In genomic region chr18:58868440-58868839, GRCh38 we compare ENCODE assay signal across 33 cellular contexts. TPM values are rescaled to one million over a fixed set of nuclear protein-coding genes. Genes with fewer than 3 reads are reported as not detected.
A peak's percentile ranks its signal among the peaks of the same experiment; 100 is the strongest.
DNase-seq lines count a peak whose midpoint lies in the region; ATAC-seq, FAIRE-seq and TF ChIP-seq lines count a peak whose summit lies in the region.
"Had no signal": no experiment of that assay in that cellular context is flagged by ENCODE, and none has a peak within 500 bp of the region (broad histone marks: within the 10 kb centered on the region; RNA-seq: fewer than 3 reads in every experiment).

No MANE protein-coding gene starts in this region.

- peak overlapping the region; percentile 17 to 85 (median 70) for H3K27ac Mint-ChIP-seq in nephron
- no peak overlapping the region for H3K27ac Mint-ChIP-seq in activated CD8-positive, alpha-beta T cell treated with anti-CD3 and anti-CD28 coated beads for 36 hours
- H3K27ac Mint-ChIP-seq: activated CD8-positive, alpha-beta T cell treated with anti-CD3 and anti-CD28 coated beads, Interleukin-2, amount 10 ng/mL, durations not matched to agents 7 days and 5 days; activated T-helper 17 cell treated with anti-CD3 and anti-CD28 coated beads, Interleukin-2, amount 50 U/mL, for 72 hours; CD4-positive, alpha-beta T cell; natural killer cell treated with Interleukin-12 subunit alpha and Interleukin-12 subunit beta and Interleukin-15 and Interleukin-18, amount 100 ng/mL, for 72 hours had no signal

- peak overlapping the region in 2 of 3 experiments; percentile 48 to 49 for H3K4me3 Mint-ChIP-seq in nephron
- H3K4me3 Mint-ChIP-seq in activated CD8-positive, alpha-beta T cell treated with anti-CD3 and anti-CD28 coated beads for 36 hours: no peak overlapping the region
- H3K4me3 Mint-ChIP-seq: activated CD8-positive, alpha-beta T cell treated with anti-CD3 and anti-CD28 coated beads, Interleukin-2, amount 10 ng/mL, durations not matched to agents 7 days and 5 days; activated naive CD4-positive, alpha-beta T cell treated with anti-CD3 and anti-CD28 coated beads, Interleukin-2, amount 50 U/mL, for 24 hours; activated T-helper 17 cell treated with anti-CD3 and anti-CD28 coated beads, Interleukin-2, amount 50 U/mL, for 72 hours; CD4-positive, alpha-beta T cell; natural killer cell treated with Interleukin-12 subunit alpha and Interleukin-12 subunit beta and Interleukin-15 and Interleukin-18, amount 100 ng/mL, for 72 hours had no signal

- in situ Hi-C loops in IMR-90 (cut with MboI; ENCODE audit: low sequenced_read_pairs): no loop called here

- peaks cover 68% of the 10 kb centered on the region for H3K4me1 Mint-ChIP-seq in nephron
- peaks cover 4% of the 10 kb centered on the region for H3K4me1 Mint-ChIP-seq in activated CD8-positive, alpha-beta T cell treated with anti-CD3 and anti-CD28 coated beads for 36 hours (ENCODE audit: low read depth)
- H3K4me1 Mint-ChIP-seq: activated T-helper 17 cell treated with anti-CD3 and anti-CD28 coated beads, Interleukin-2, amount 50 U/mL, for 72 hours had no signal

- peaks cover 5% of the 10 kb centered on the region; the same call in 1 of the 2 replicates for H3K23me2 ChIP-seq in H1 (ENCODE audit: low read depth, low read length)

- H3K9me1 ChIP-seq in IMR-90 (ENCODE audit: insufficient read depth, low read length): peaks cover 27% of the 10 kb centered on the region

- H2AFZ ChIP-seq in IMR-90 (replicated peaks; ENCODE audit: low read length, poor library complexity): no peak overlapping the region
- H2AFZ ChIP-seq in H1 (ENCODE audit: low read length): no peak overlapping the region
- H2AFZ ChIP-seq: parathyroid adenoma, PC-9 had no signal

- no peak overlapping the region for H3K9ac ChIP-seq in IMR-90 (ENCODE audit: low read depth, low read length)
- no peak overlapping the region for H3K9ac ChIP-seq in H1 (replicated peaks in 1 of 4; ENCODE audit: extremely low read depth in 1 of 4, low read depth in 3 of 4, low read length in 3 of 4)
- no peak overlapping the region for H3K9ac ChIP-seq in skeletal muscle tissue (ENCODE audit: low read depth in 1 of 3, low read length in 3 of 3)
- H3K9ac ChIP-seq: parathyroid adenoma had no signal

- H3K18ac ChIP-seq in IMR-90 (ENCODE audit: low read depth, low read length) (no peak overlapping the region), H1 (ENCODE audit: extremely low read depth, low read length) (peak overlapping the region; percentile 63; the same call in 1 of the 2 replicates)

- H3K36me3 ChIP-seq in IMR-90 (ENCODE audit: control insufficient read depth, insufficient read depth, low read length) (peaks cover 24% of the 10 kb centered on the region), H1 (ENCODE audit: control insufficient read depth in 2 of 4, insufficient read depth in 4 of 4, low read length in 3 of 4) (peaks cover 30 to 81% (median 56%) of the 10 kb centered on the region in 4 experiments), skeletal muscle tissue (ENCODE audit: control insufficient read depth in 3 of 3, insufficient read depth in 3 of 3, low read length in 3 of 3) (peaks cover 22 to 33% (median 26%) of the 10 kb centered on the region in 3 donors)

- DNase-seq in IMR-90 (no peak), H1 (ENCODE audit: low read depth in 1 of 2, low spot score in 2 of 2) (no peak), left lobe of liver (ENCODE audit: low spot score) (no peak), left colon (no peak)
- no peak for DNase-seq in activated CD8-positive, alpha-beta T cell treated with anti-CD3 and anti-CD28 coated beads for 36 hours
- DNase-seq: activated CD4-positive, alpha-beta T cell treated with anti-CD3 and anti-CD28 coated beads for 1 hour; activated CD8-positive, alpha-beta T cell treated with anti-CD3 and anti-CD28 coated beads, Interleukin-2, amount 10 ng/mL, durations not matched to agents 7 days and 5 days; amygdala; CD4-positive, alpha-beta T cell; DND-41; effector CD8-positive, alpha-beta T cell; GF-D8; KBM-7; kidney glomerular epithelial cell; lower lobe of right lung; NCI-H1105; NCI-H2081; NCI-H226; NCI-H69; PC-9; right cardiac atrium; T-helper 2 cell had no signal

- H4K5ac ChIP-seq in IMR-90 (ENCODE audit: low read depth, low read length) (no peak overlapping the region), H1 (ENCODE audit: insufficient read length, low read depth, low read length) (peak overlapping the region; percentile 38)

- dilution Hi-C loops in IMR-90 (cut with HindIII; ENCODE audit: low sequenced_read_pairs, unreplicated experiment): no loop called here

- H4K20me1 ChIP-seq in IMR-90 (ENCODE audit: insufficient read depth, low read length): no peaks in the 10 kb centered on the region
- H4K20me1 ChIP-seq in H1 (replicated peaks in 1 of 2; ENCODE audit: control insufficient read depth in 1 of 2, insufficient read depth in 2 of 2, low read length in 2 of 2): peaks cover 5 to 15% of the 10 kb centered on the region in 2 experiments

- no TSS peak for BruUV-seq in IMR-90 (replicated peaks; lab: Mats Ljungman, UMichigan)

- 100% methylated on average over 2 of the region's 6 CpGs; no CpG with 5 or more reads in 1 of the 2 experiments for WGBS in IMR-90 (ENCODE audit: extremely low coverage in 2 of 2, insufficient read length in 1 of 2), 2 experiments
- 94% methylated on average over 6 of the region's 6 CpGs; no CpG with 5 or more reads in 1 of the 2 experiments for WGBS in H1 (ENCODE audit: extremely low coverage in 1 of 2, insufficient coverage in 1 of 2, insufficient read length in 1 of 2, insufficient replicate concordance in 2 of 2, low coverage in 1 of 2, low lambda C conversion rate in 2 of 2, missing lambda C conversion rate in 1 of 2), 2 experiments

- no peak for TF ChIP-seq EP300 in H1 (IDR thresholded peaks at IDR 0.05; ENCODE audit: borderline replicate concordance in 1 of 2, low read depth in 2 of 2, low read length in 2 of 2)

- intact Hi-C loops in IMR-90 (cut with micrococcal nuclease): loop anchor here (5.0 kb wide), 1 partner anchor 199 kb away; no protein-coding TSS in a partner anchor
- intact Hi-C loops in activated CD8-positive, alpha-beta T cell treated with anti-CD3 and anti-CD28 coated beads for 36 hours (cut with micrococcal nuclease): no loop called here
- intact Hi-C loops in left colon (cut with DNase I, micrococcal nuclease): no loop called here

- peaks cover 63 to 86% of the 10 kb centered on the region in 2 experiments for H3K79me1 ChIP-seq in IMR-90 (ENCODE audit: low read depth in 1 of 2, low read length in 2 of 2)
- H3K79me1 ChIP-seq in H1 (ENCODE audit: low read depth, low read length): peaks cover 8% of the 10 kb centered on the region; the same call in 1 of the 2 replicates

- H3K23ac ChIP-seq in IMR-90 (ENCODE audit: low read depth, low read length): peak overlapping the region; percentile 17; the same call in 1 of the 2 replicates
- no peak overlapping the region for H3K23ac ChIP-seq in H1 (ENCODE audit: insufficient read length)

- H2AK5ac ChIP-seq in IMR-90 (ENCODE audit: low read depth, low read length): no peak overlapping the region
- 0 out of 2 replicates have a peak overlapping the region, but pooled peaks have one; percentile 84 for H2AK5ac ChIP-seq in H1 (ENCODE audit: low read depth, low read length)

- H3K56ac ChIP-seq in IMR-90 (ENCODE audit: extremely low read depth, insufficient read depth, low read length): no peak overlapping the region
- no peak overlapping the region for H3K56ac ChIP-seq in H1 (replicated peaks; ENCODE audit: insufficient read length, low read depth, low read length)

- TF ChIP-seq RAD21 in IMR-90 (IDR thresholded peaks at IDR 0.05; ENCODE audit: low read length): no peak
- TF ChIP-seq RAD21 in H1 (IDR thresholded peaks at IDR 0.05 in 1 of 2, conservative IDR thresholded peaks at IDR 0.05 in 1 of 2; ENCODE audit: low read depth in 2 of 2, low read length in 2 of 2): no peak

- no peak overlapping the region for H2BK120ac ChIP-seq in IMR-90 (ENCODE audit: low read depth, low read length)
- no peak overlapping the region for H2BK120ac ChIP-seq in H1 (replicated peaks; ENCODE audit: low read depth, low read length)

- no peak for TF ChIP-seq POLR2A in IMR-90 (IDR thresholded peaks at IDR 0.05; ENCODE audit: low read depth, low read length)
- TF ChIP-seq POLR2A in H1 (IDR thresholded peaks at IDR 0.05; ENCODE audit: control extremely low read depth in 1 of 2, low read depth in 2 of 2, low read length in 2 of 2): no peak

- no peak for FAIRE-seq in H1 (lab: Jason Lieb, UNC)
- FAIRE-seq: bronchial epithelial cell, colon had no signal

- H3K4ac ChIP-seq in IMR-90 (ENCODE audit: low read depth, low read length) (no peak overlapping the region), H1 (replicated peaks; ENCODE audit: insufficient read length, low read depth, low read length) (no peak overlapping the region)

- H2BK15ac ChIP-seq in IMR-90 (ENCODE audit: low read depth, low read length) (no peak overlapping the region; the same call in 2 of the 3 replicates), H1 (ENCODE audit: low read length) (no peak overlapping the region)

- H3K36me3 Mint-ChIP-seq in nephron (ENCODE audit: low read depth): peaks cover 72% of the 10 kb centered on the region
- no peaks in the 10 kb centered on the region for H3K36me3 Mint-ChIP-seq in activated CD8-positive, alpha-beta T cell treated with anti-CD3 and anti-CD28 coated beads for 36 hours (ENCODE audit: low read depth)

- H3K4me3 ChIP-seq in IMR-90 (ENCODE audit: insufficient read depth, low read depth, low read length) (no peak overlapping the region), H1 (ENCODE audit: extremely low read depth in 1 of 4, insufficient read depth in 2 of 4, low read depth in 3 of 4, low read length in 4 of 4) (peak overlapping the region in 1 of 4 experiments; percentile 61; a peak in 1 of 8 replicates), skeletal muscle tissue (ENCODE audit: low read length in 3 of 3) (peak overlapping the region in 1 of 3 donors; percentile 29)
- H3K4me3 ChIP-seq: PC-9 had no signal

- ATAC-seq in IMR-90 (ENCODE audit: low read depth) (no peak), GM21717 (IDR thresholded peaks at IDR 0.05; ENCODE audit: unreplicated experiment) (no peak), left lobe of liver (no peak), left colon (no peak)
- no peak for ATAC-seq in activated CD8-positive, alpha-beta T cell treated with anti-CD3 and anti-CD28 coated beads for 36 hours
- ATAC-seq: activated CD8-positive, alpha-beta T cell treated with anti-CD3 and anti-CD28 coated beads, Interleukin-2, amount 10 ng/mL, durations not matched to agents 7 days and 5 days; activated T-helper 17 cell treated with anti-CD3 and anti-CD28 coated beads, Interleukin-2, amount 50 U/mL, for 72 hours; lower lobe of right lung; natural killer cell treated with Interleukin-12 subunit alpha and Interleukin-12 subunit beta and Interleukin-15 and Interleukin-18, amount 100 ng/mL, for 72 hours; right cardiac atrium; Right ventricle myocardium inferior had no signal

- H3K9me3 ChIP-seq in IMR-90 (ENCODE audit: control insufficient read depth, insufficient read depth, low read length): peaks cover 2% of the 10 kb centered on the region; the same call in 1 of the 2 replicates
- H3K9me3 ChIP-seq in H1 (ENCODE audit: insufficient read depth in 2 of 2, low read depth in 1 of 2, low read length in 1 of 2): peaks cover 3 to 5% of the 10 kb centered on the region in 2 experiments; a peak in 2 of 4 replicates
- no peaks in the 10 kb centered on the region for H3K9me3 ChIP-seq in skeletal muscle tissue (ENCODE audit: control insufficient read depth in 3 of 3, low read length in 3 of 3)
- H3K9me3 ChIP-seq: lower lobe of right lung, tibial nerve had no signal

- H2BK5ac ChIP-seq in IMR-90 (ENCODE audit: low read depth, low read length, poor library complexity, severe bottlenecking): no peak overlapping the region
- peak overlapping the region; percentile 9; the same call in 1 of the 2 replicates for H2BK5ac ChIP-seq in H1 (ENCODE audit: low read depth, low read length)

- no peak overlapping the region for H2BK12ac ChIP-seq in H1 (ENCODE audit: low read depth, low read length)

- no peak overlapping the region for H2AK9ac ChIP-seq in IMR-90 (replicated peaks; ENCODE audit: low read depth, low read length, poor library complexity)

- H3K27me3 ChIP-seq in IMR-90 (ENCODE audit: control insufficient read depth, insufficient read depth, low read length): no peaks in the 10 kb centered on the region
- H3K27me3 ChIP-seq in H1 (replicated peaks in 1 of 4; ENCODE audit: control insufficient read depth in 3 of 4, extremely low read depth in 1 of 4, insufficient read depth in 3 of 4, low read length in 3 of 4): no peaks in the 10 kb centered on the region
- H3K27me3 ChIP-seq in skeletal muscle tissue (ENCODE audit: control insufficient read depth in 3 of 3, insufficient read depth in 3 of 3, low read length in 3 of 3): no peaks in the 10 kb centered on the region
- H3K27me3 ChIP-seq: tibial nerve had no signal

- CTCF ChIA-PET in IMR-90 (lab: Yijun Ruan, JAX) (interaction anchor here (0.6 kb wide), 1 partner anchor 910 kb away, joined by 4 read pairs; no protein-coding TSS in a partner anchor), H1 (lab: Charles Lee; ENCODE audit: partially characterized antibody) (interaction anchor here (1.2 to 2.1 kb wide), 3 partner anchors 11 to 87 kb away, joined by 6 to 13 read pairs (median 7); no protein-coding TSS in a partner anchor)
- CTCF ChIA-PET in activated CD8-positive, alpha-beta T cell treated with anti-CD3 and anti-CD28 coated beads for 36 hours (lab: Charles Lee): no interaction called here

- POLR2A ChIA-PET in IMR-90 (lab: Charles Lee; ENCODE audit: unreplicated experiment) (no interaction called here), H1 (lab: Charles Lee; ENCODE audit: partially characterized antibody) (interaction anchor here (0.7 to 29.3 kb wide), 11 partner anchors 9 to 83 kb away, joined by 3 to 622 read pairs (median 9); no protein-coding TSS in a partner anchor)
- POLR2A ChIA-PET in activated CD8-positive, alpha-beta T cell treated with anti-CD3 and anti-CD28 coated beads for 36 hours (lab: Charles Lee): no interaction called here

- H3K4me2 ChIP-seq in IMR-90 (ENCODE audit: low read depth, low read length) (no peak overlapping the region), H1 (ENCODE audit: insufficient read depth in 1 of 2, low read depth in 2 of 2, low read length in 2 of 2) (peak overlapping the region in 1 of 2 experiments; percentile 77; a peak in 2 of 4 replicates)
- H3K4me2 ChIP-seq: PC-9 had no signal

- H3K14ac ChIP-seq in IMR-90 (replicated peaks; ENCODE audit: low read depth, low read length) (no peak overlapping the region), H1 (ENCODE audit: insufficient read length) (no peak overlapping the region)

- no peaks in the 10 kb centered on the region for H3K9me3 Mint-ChIP-seq in nephron
- peaks cover 4% of the 10 kb centered on the region for H3K9me3 Mint-ChIP-seq in activated CD8-positive, alpha-beta T cell treated with anti-CD3 and anti-CD28 coated beads for 36 hours
- H3K9me3 Mint-ChIP-seq: activated T-helper 17 cell treated with anti-CD3 and anti-CD28 coated beads, Interleukin-2, amount 50 U/mL, for 72 hours; CD4-positive, alpha-beta T cell; natural killer cell treated with Interleukin-12 subunit alpha and Interleukin-12 subunit beta and Interleukin-15 and Interleukin-18, amount 100 ng/mL, for 72 hours had no signal

- no peak overlapping the region for H4K91ac ChIP-seq in IMR-90 (ENCODE audit: insufficient read depth, low read depth, low read length)
- H4K91ac ChIP-seq in H1 (replicated peaks; ENCODE audit: insufficient read length, low read length): peak overlapping the region; percentile 57

- TF ChIP-seq CTCF in IMR-90 (conservative IDR thresholded peaks at IDR 0.05; ENCODE audit: low read depth, low read length) (no peak), H1 (IDR thresholded peaks at IDR 0.05; ENCODE audit: control extremely low read depth in 1 of 3, insufficient read depth in 1 of 3, low read depth in 1 of 3, low read length in 3 of 3) (no peak), nephron (IDR thresholded peaks at IDR 0.05; ENCODE audit: unreplicated experiment in 3 of 3) (no peak)
- no peak for TF ChIP-seq CTCF in activated CD8-positive, alpha-beta T cell treated with anti-CD3 and anti-CD28 coated beads for 36 hours (IDR thresholded peaks at IDR 0.05)

- H4K8ac ChIP-seq in IMR-90 (ENCODE audit: low read depth in 2 of 2, low read length in 2 of 2): no peak overlapping the region
- no peak overlapping the region for H4K8ac ChIP-seq in H1 (ENCODE audit: extremely low read depth, insufficient read depth, low read length)

- H2BK20ac ChIP-seq in IMR-90 (ENCODE audit: low read depth, low read length): no peak overlapping the region
- no peak overlapping the region for H2BK20ac ChIP-seq in H1 (ENCODE audit: low read length)

- peaks cover 38% of the 10 kb centered on the region for H3K4me1 ChIP-seq in IMR-90 (ENCODE audit: control insufficient read depth, insufficient read depth, low read length)
- H3K4me1 ChIP-seq in H1 (replicated peaks in 1 of 4; ENCODE audit: control insufficient read depth in 3 of 4, insufficient read depth in 4 of 4, low read length in 3 of 4): peaks cover 22 to 41% (median 34%) of the 10 kb centered on the region in 4 experiments
- peaks cover 47 to 68% (median 51%) of the 10 kb centered on the region in 3 donors for H3K4me1 ChIP-seq in skeletal muscle tissue (ENCODE audit: control insufficient read depth in 3 of 3, insufficient read depth in 3 of 3, low read length in 3 of 3)

- H3K79me2 ChIP-seq in H1 (ENCODE audit: control insufficient read depth in 1 of 2, insufficient read depth in 2 of 2, low read length in 2 of 2): peaks cover 47 to 94% of the 10 kb centered on the region in 2 experiments
- H3K79me2 ChIP-seq: parathyroid adenoma had no signal

- H3K27ac ChIP-seq in IMR-90 (ENCODE audit: insufficient read depth, low read length) (no peak overlapping the region), H1 (ENCODE audit: low read depth, low read length) (0 out of 2 replicates have a peak overlapping the region, but pooled peaks have one; percentile 66), skeletal muscle tissue (ENCODE audit: low read depth, low read length) (peak overlapping the region; percentile 55)
- H3K27ac ChIP-seq: lower lobe of right lung, parathyroid adenoma, PC-9 had no signal

- H3K27me3 Mint-ChIP-seq in nephron (ENCODE audit: low read depth): no peaks in the 10 kb centered on the region
- H3K27me3 Mint-ChIP-seq in activated CD8-positive, alpha-beta T cell treated with anti-CD3 and anti-CD28 coated beads for 36 hours: peaks cover 54% of the 10 kb centered on the region

RNA-seq across cellular contexts. Expression of gene ZNF532, which starts 3.8 kb away (rescaled TPM):
- total RNA-seq in IMR-90 (2012; rRNA removed): 29.9 and 30.0 TPM in 2 replicates
- 36.7 and 45.8 TPM in 2 replicates for polyA plus RNA-seq in IMR-90 (2012; rRNA removed)
- 18.1 and 24.4 TPM in 2 replicates for polyA plus RNA-seq in IMR-90 (2012; cell fraction: cytosol; rRNA removed)
- 43.8 and 99.3 TPM in 2 replicates for polyA plus RNA-seq in IMR-90 (2012; cell fraction: nucleus; rRNA removed; ENCODE audit: low replicate concordance)
- total RNA-seq in H1 (2021; fragmentation: NEBNext Ultra II Directional; extraction: Animal tissue kit (Norgen Biotek cat#: 25700)): 240 and 241 TPM in 2 replicates
- 132 and 143 TPM in 2 replicates for polyA plus RNA-seq in H1 (2011; rRNA removed)
- polyA plus RNA-seq in H1 (2011; cell fraction: cytosol; rRNA removed): 148 TPM
- polyA plus RNA-seq in H1 (2011; cell fraction: nucleus; rRNA removed): 482 TPM
- 101 to 122 TPM (median 117 TPM) in 4 replicates for polyA plus RNA-seq in H1 (2012, experiment 1 of 2)
- polyA plus RNA-seq in H1 (2012, experiment 2 of 2): 7.5 TPM
- 144 TPM for polyA plus RNA-seq in H1 (2013, experiment 1 of 2)
- 132 TPM for polyA plus RNA-seq in H1 (2013, experiment 2 of 2)
- 742 and 919 TPM in 2 replicates for polyA minus RNA-seq in H1 (2011; rRNA and poly(A)+ RNA removed)
- polyA minus RNA-seq in H1 (2011; cell fraction: cytosol; rRNA and poly(A)+ RNA removed): 169 TPM
- polyA minus RNA-seq in H1 (2011; cell fraction: nucleus; rRNA and poly(A)+ RNA removed): 575 TPM
- 69.4 TPM for total RNA-seq in skeletal muscle tissue
- total RNA-seq in activated CD8-positive, alpha-beta T cell treated with anti-CD3 and anti-CD28 coated beads for 36 hours: 1 to 10 TPM; 1.3 to 1.8 TPM
- 3.7 TPM for total RNA-seq in left lobe of liver
- total RNA-seq in left colon: 10 to 100 TPM in 1 of 2 donors, 1 to 10 TPM in 1; 7.1 to 17.2 TPM
